In the genomic region with DNA sequence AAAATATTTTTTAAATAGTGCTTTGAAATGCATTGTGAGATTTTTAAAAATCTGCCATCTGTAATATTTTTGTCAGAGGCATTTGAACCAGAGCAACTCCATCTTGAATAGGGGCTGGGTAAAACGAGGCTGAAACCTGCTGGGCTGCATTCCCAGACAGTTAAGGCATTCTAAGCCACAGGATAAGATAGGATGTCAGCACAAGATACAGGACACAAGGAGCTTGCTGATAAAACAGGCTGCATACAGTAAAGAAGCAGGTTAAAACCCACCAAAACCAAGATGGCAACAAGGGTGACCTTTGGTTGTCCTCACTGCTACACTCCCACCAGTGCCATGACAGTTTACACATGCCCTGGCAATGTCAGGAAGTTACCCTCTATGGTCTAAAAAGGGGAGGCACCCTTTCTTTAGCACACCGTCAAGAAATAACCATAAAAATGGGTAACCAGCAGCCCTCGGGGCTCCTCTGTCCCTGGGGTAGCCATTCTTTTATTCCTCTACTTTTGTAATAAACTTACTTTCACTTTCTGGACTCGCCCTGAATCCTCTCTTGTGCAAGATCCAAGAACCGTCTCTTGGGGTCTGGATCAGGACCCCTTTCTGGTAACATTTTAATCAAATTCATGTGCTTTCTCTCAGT, we compare ENCODE assay signal across 21 cellular contexts.
DNase-seq lines count a peak whose midpoint lies in the region; ATAC-seq and TF ChIP-seq lines count a peak whose summit lies in the region.
"Had no signal": no experiment of that assay in that cellular context is flagged by ENCODE, and none has a peak within 500 bp of the region (broad histone marks: within the 10 kb centered on the region; RNA-seq: fewer than 3 reads in every experiment).

No MANE protein-coding gene starts in this region.

- no peak overlapping the region for H3K4me3 Mint-ChIP-seq in Caco-2 (ENCODE audit: unreplicated experiment)
- H3K4me3 Mint-ChIP-seq: activated CD8-positive, alpha-beta T cell treated with anti-CD3 and anti-CD28 coated beads, Interleukin-2, amount 10 ng/mL, durations not matched to agents 7 days and 5 days had no signal

- intact Hi-C loops in Caco-2 (cut with micrococcal nuclease; ENCODE audit: unreplicated experiment): loop anchor here (5.0 to 10.0 kb wide), 2 partner anchors 128 to 976 kb away; no protein-coding TSS in a partner anchor

- H3K18ac ChIP-seq in mesenchymal stem cell (ENCODE audit: low read depth in 1 of 2, low read length in 2 of 2): peak overlapping the region in 1 of 2 experiments; percentile 23

- H3K4me1 Mint-ChIP-seq in Caco-2 (ENCODE audit: low read depth, unreplicated experiment): peaks cover 22% of the 10 kb centered on the region

- H3K9me3 ChIP-seq in Caco-2 (no peaks in the 10 kb centered on the region), HUES64 (ENCODE audit: insufficient read depth, low read depth, low read length) (no peaks in the 10 kb centered on the region), mesenchymal stem cell (ENCODE audit: control insufficient read depth, low read length) (no peaks in the 10 kb centered on the region), MM.1S (replicated peaks; ENCODE audit: insufficient read depth, low read length) (no peaks in the 10 kb centered on the region)
- H3K9me3 ChIP-seq: ascending aorta, heart left ventricle, MG63, Peyer's patch had no signal

- H2BK15ac ChIP-seq in mesenchymal stem cell (ENCODE audit: low read depth, poor library complexity, severe bottlenecking): no peak overlapping the region

- BruUV-seq in Caco-2 (replicated peaks; lab: Mats Ljungman, UMichigan): no TSS peak

- no peak overlapping the region for H2BK12ac ChIP-seq in mesenchymal stem cell (ENCODE audit: low read length in 2 of 2)

- no peaks in the 10 kb centered on the region for H3K79me1 ChIP-seq in mesenchymal stem cell (replicated peaks; ENCODE audit: low read length, poor library complexity, severe bottlenecking)

- no peak for ATAC-seq in HG02884 (IDR thresholded peaks at IDR 0.05; ENCODE audit: unreplicated experiment)
- ATAC-seq in HG03159 (IDR thresholded peaks at IDR 0.05; ENCODE audit: unreplicated experiment): no peak
- ATAC-seq: activated CD8-positive, alpha-beta T cell treated with anti-CD3 and anti-CD28 coated beads, Interleukin-2, amount 10 ng/mL, durations not matched to agents 7 days and 5 days; heart left ventricle; stimulated activated naive CD8-positive, alpha-beta T cell treated with anti-CD3 and anti-CD28 coated beads, Interleukin-15, Interleukin-2, amounts not matched to agents 100 U/mL and 50 U/mL, for 24 hours had no signal

- no peak overlapping the region for H3K14ac ChIP-seq in mesenchymal stem cell (ENCODE audit: low read length in 2 of 2)

- no peak overlapping the region for H3K9ac ChIP-seq in HUES64 (ENCODE audit: low read depth, low read length)
- peak overlapping the region; percentile 73 for H3K9ac ChIP-seq in mesenchymal stem cell (ENCODE audit: low read length)
- H3K9ac ChIP-seq in MM.1S (ENCODE audit: low read length): no peak overlapping the region

- no peak overlapping the region for H3K4me3 ChIP-seq in Caco-2 (ENCODE audit: low read depth, low read length)
- no peak overlapping the region for H3K4me3 ChIP-seq in HUES64 (ENCODE audit: low read length)
- no peak overlapping the region for H3K4me3 ChIP-seq in choroid plexus epithelial cell (ENCODE audit: low read depth, low read length)
- H3K4me3 ChIP-seq in mesenchymal stem cell (ENCODE audit: insufficient read depth in 1 of 2, low read depth in 1 of 2, low read length in 2 of 2): peak overlapping the region in 1 of 2 experiments; percentile 61
- no peak overlapping the region for H3K4me3 ChIP-seq in MM.1S (ENCODE audit: low read length)
- H3K4me3 ChIP-seq: ascending aorta, coronary artery, heart left ventricle, MG63, Peyer's patch had no signal

- H3K23ac ChIP-seq in mesenchymal stem cell (ENCODE audit: low read length in 2 of 2): no peak overlapping the region

- H2AFZ ChIP-seq in mesenchymal stem cell (ENCODE audit: low read depth, low read length) (no peak overlapping the region), MM.1S (ENCODE audit: low read length) (no peak overlapping the region)

- no peak overlapping the region for H3K4me2 ChIP-seq in mesenchymal stem cell (ENCODE audit: low read length, poor library complexity, severe bottlenecking)
- no peak overlapping the region for H3K4me2 ChIP-seq in MM.1S (ENCODE audit: low read depth, low read length)

- H3K27ac Mint-ChIP-seq in Caco-2 (ENCODE audit: unreplicated experiment): no peak overlapping the region
- H3K27ac Mint-ChIP-seq: activated CD8-positive, alpha-beta T cell treated with anti-CD3 and anti-CD28 coated beads, Interleukin-2, amount 10 ng/mL, durations not matched to agents 7 days and 5 days; activated T-helper 2 cell treated with anti-CD3 and anti-CD28 coated beads, Interferon-gamma antibody, Interleukin-2, Interleukin-4, amounts not matched to agents 10 μg/mL and 5 μg/mL and 100 μg/mL, durations not matched to agents 14 hours and 24 hours and 36 hours had no signal

- H3K36me3 Mint-ChIP-seq in Caco-2 (ENCODE audit: insufficient read depth, unreplicated experiment): no peaks in the 10 kb centered on the region

- H4K20me1 ChIP-seq in MM.1S (ENCODE audit: insufficient read depth, low read length): no peaks in the 10 kb centered on the region

- no peaks in the 10 kb centered on the region for H3K9me3 Mint-ChIP-seq in Caco-2 (ENCODE audit: unreplicated experiment)
- H3K9me3 Mint-ChIP-seq: activated T-helper 2 cell treated with anti-CD3 and anti-CD28 coated beads, Interferon-gamma antibody, Interleukin-2, Interleukin-4, amounts not matched to agents 10 μg/mL and 5 μg/mL and 100 μg/mL, durations not matched to agents 14 hours and 24 hours and 36 hours had no signal

- H2BK120ac ChIP-seq in mesenchymal stem cell (ENCODE audit: low read depth, low read length): no peak overlapping the region

- no peak overlapping the region for H4K91ac ChIP-seq in mesenchymal stem cell (ENCODE audit: low read length)

- no peak overlapping the region for H3K4ac ChIP-seq in mesenchymal stem cell (ENCODE audit: low read depth in 1 of 2, low read length in 2 of 2)

- H3K9me2 ChIP-seq in MM.1S (replicated peaks; ENCODE audit: insufficient read depth, low read length): no peaks in the 10 kb centered on the region

- TF ChIP-seq CTCF in Caco-2 (IDR thresholded peaks at IDR 0.05; ENCODE audit: insufficient read depth in 1 of 2, low read depth in 1 of 2, low read length in 1 of 2, severe bottlenecking in 1 of 2, unreplicated experiment in 1 of 2): no peak
- no peak for TF ChIP-seq CTCF in choroid plexus epithelial cell (conservative IDR thresholded peaks at IDR 0.05; ENCODE audit: low read depth, low read length)
- no peak for TF ChIP-seq CTCF in MM.1S (IDR thresholded peaks at IDR 0.05; ENCODE audit: low read length)

- POLR2A ChIA-PET in Caco-2 (lab: Charles Lee): no interaction called here

- H3K4me1 ChIP-seq in Caco-2 (peaks cover 30% of the 10 kb centered on the region), HUES64 (ENCODE audit: insufficient read depth, low read length) (peaks cover 33% of the 10 kb centered on the region), mesenchymal stem cell (ENCODE audit: control insufficient read depth, insufficient read depth, low read depth, low read length) (no peaks in the 10 kb centered on the region), MM.1S (ENCODE audit: low read length) (no peaks in the 10 kb centered on the region)
- H3K4me1 ChIP-seq: heart left ventricle, Peyer's patch had no signal

- no peak overlapping the region for H2BK5ac ChIP-seq in mesenchymal stem cell (ENCODE audit: low read depth, low read length, poor library complexity, severe bottlenecking)

- H2AK5ac ChIP-seq in mesenchymal stem cell (ENCODE audit: low read length, severe bottlenecking): no peak overlapping the region

- DNase-seq in Caco-2: peak; percentile 47 to 59
- DNase-seq in choroid plexus epithelial cell (ENCODE audit: low read depth): peak; percentile 6
- DNase-seq in mesenchymal stem cell: peak; percentile 14
- no peak for DNase-seq in MM.1S
- DNase-seq in stimulated activated CD8-positive, alpha-beta memory T cell treated with anti-CD3 and anti-CD28 coated beads, Interleukin-4, amount 100 ng/mL, for 48 hours: no peak
- DNase-seq: activated CD8-positive, alpha-beta T cell treated with anti-CD3 and anti-CD28 coated beads, Interleukin-2, amount 10 ng/mL, durations not matched to agents 7 days and 5 days; heart left ventricle; NCI-H2029; NCI-H524 treated with DMSO at 0.1 percent for 48 hours; Peyer's patch; stimulated activated CD4-positive, alpha-beta T cell treated with anti-CD3 and anti-CD28 coated beads, Interleukin-12 subunit alpha, Interleukin-12 subunit beta, amount 100 ng/mL, for 4 hours; stimulated activated naive CD8-positive, alpha-beta T cell treated with anti-CD3 and anti-CD28 coated beads, Interleukin-15, Interleukin-2, amounts not matched to agents 100 U/mL and 50 U/mL, for 24 hours had no signal

- H3F3A ChIP-seq in MM.1S (ENCODE audit: insufficient read depth, low read length): no peaks in the 10 kb centered on the region

- no peaks in the 10 kb centered on the region for H3K36me3 ChIP-seq in Caco-2 (ENCODE audit: control insufficient read depth, insufficient read depth, low read length)
- H3K36me3 ChIP-seq in HUES64 (ENCODE audit: insufficient read depth, low read length): no peaks in the 10 kb centered on the region
- H3K36me3 ChIP-seq in mesenchymal stem cell (ENCODE audit: control insufficient read depth in 1 of 2, insufficient read depth in 2 of 2, low read depth in 1 of 2, low read length in 2 of 2): no peaks in the 10 kb centered on the region
- H3K36me3 ChIP-seq in MM.1S (replicated peaks; ENCODE audit: insufficient read depth, low read length): no peaks in the 10 kb centered on the region
- H3K36me3 ChIP-seq: ascending aorta, heart left ventricle, MG63, Peyer's patch had no signal

- peak overlapping the region; percentile 78 for H3K27ac ChIP-seq in HUES64 (ENCODE audit: low read depth, low read length)
- H3K27ac ChIP-seq in mesenchymal stem cell (ENCODE audit: low read length, poor library complexity, severe bottlenecking): no peak overlapping the region
- H3K27ac ChIP-seq in MM.1S (ENCODE audit: low read length): no peak overlapping the region
- H3K27ac ChIP-seq: ascending aorta, coronary artery, epithelial cell of prostate, heart left ventricle, Peyer's patch, VCaP had no signal

- no peaks in the 10 kb centered on the region for H3K27me3 Mint-ChIP-seq in Caco-2 (ENCODE audit: insufficient read depth, unreplicated experiment)

- H4K8ac ChIP-seq in mesenchymal stem cell (ENCODE audit: low read length): peak overlapping the region; percentile 72

- H3K27me3 ChIP-seq in Caco-2 (replicated peaks; ENCODE audit: control insufficient read depth, insufficient read depth, low read length) (no peaks in the 10 kb centered on the region), HUES64 (ENCODE audit: insufficient read depth, low read length) (no peaks in the 10 kb centered on the region), mesenchymal stem cell (ENCODE audit: control insufficient read depth in 1 of 2, insufficient read depth in 1 of 2, low read length in 2 of 2) (no peaks in the 10 kb centered on the region), MM.1S (replicated peaks; ENCODE audit: insufficient read depth, low read length) (no peaks in the 10 kb centered on the region)
- H3K27me3 ChIP-seq: ascending aorta, heart left ventricle, MG63, Peyer's patch had no signal

- WGBS in HUES64: 77% methylated on average over 5 of the region's 5 CpGs
- WGBS in mesenchymal stem cell: 80% methylated on average over 5 of the region's 5 CpGs

- no peaks in the 10 kb centered on the region for H3K79me2 ChIP-seq in MM.1S (ENCODE audit: low read length)

- CTCF ChIA-PET in Caco-2 (lab: Charles Lee): no interaction called here

Comparison
In these comparisons a context has a peak if more than half of its experiments do, and no peak if none do; other contexts are left out.
1. DNase-seq: peak in Caco-2 (2 of 2), choroid plexus epithelial cell (single experiment) and mesenchymal stem cell (single experiment); none in MM.1S (single experiment) and stimulated activated CD8-positive, alpha-beta memory T cell treated with anti-CD3 and anti-CD28 coated beads, Interleukin-4, amount 100 ng/mL, for 48 hours (single experiment).